ENCODE assay signal across 8 cellular contexts in the genomic region with DNA sequence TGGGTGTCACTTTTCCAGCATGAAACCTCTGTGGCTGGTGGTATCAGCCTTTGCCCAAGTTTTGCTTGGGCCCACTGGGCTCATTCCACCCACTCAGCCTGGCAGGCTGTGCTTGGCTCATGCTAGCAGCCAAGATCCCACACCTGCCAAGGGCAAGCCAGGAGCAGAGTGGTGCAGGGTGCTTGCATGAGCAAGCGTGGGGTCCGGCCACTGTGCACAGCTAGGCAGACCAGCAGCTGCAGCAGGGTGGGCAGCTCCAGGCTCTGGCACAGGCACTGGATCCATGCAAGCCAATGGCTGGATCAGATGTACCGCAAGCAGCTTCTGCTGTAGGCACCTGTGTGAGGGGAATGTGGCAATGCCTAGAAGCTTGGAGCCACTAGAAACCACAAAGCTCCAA.
"Had no signal": no experiment of that assay in that cellular context is flagged by ENCODE, and none has a peak within 500 bp of the region (broad histone marks: within the 10 kb centered on the region; RNA-seq: fewer than 3 reads in every experiment).

No MANE protein-coding gene starts in this region.

- ATAC-seq: GM23338, HepG2 had no signal

- H3K4me2 ChIP-seq: GM23338 had no signal

- DNase-seq: H9, HCEC 1CT had no signal

- H3K27ac Mint-ChIP-seq: GM23338, H9, IgD-negative memory B cell had no signal

- H3K36me3 Mint-ChIP-seq: IgD-negative memory B cell had no signal

- H3K4me3 Mint-ChIP-seq: GM23338, H9, IgD-negative memory B cell had no signal

- H3K27ac ChIP-seq: HL-60 had no signal

- H3K4me1 Mint-ChIP-seq: GM23338, H9 had no signal

- H3K27me3 Mint-ChIP-seq: IgD-negative memory B cell had no signal

- H3K4me3 ChIP-seq: GM23338 had no signal

- H2AFZ ChIP-seq: GM23338 had no signal

- FAIRE-seq: H1, H54, HepG2 had no signal
